24 cellular contexts compared by ENCODE assay signal in the genomic region with DNA sequence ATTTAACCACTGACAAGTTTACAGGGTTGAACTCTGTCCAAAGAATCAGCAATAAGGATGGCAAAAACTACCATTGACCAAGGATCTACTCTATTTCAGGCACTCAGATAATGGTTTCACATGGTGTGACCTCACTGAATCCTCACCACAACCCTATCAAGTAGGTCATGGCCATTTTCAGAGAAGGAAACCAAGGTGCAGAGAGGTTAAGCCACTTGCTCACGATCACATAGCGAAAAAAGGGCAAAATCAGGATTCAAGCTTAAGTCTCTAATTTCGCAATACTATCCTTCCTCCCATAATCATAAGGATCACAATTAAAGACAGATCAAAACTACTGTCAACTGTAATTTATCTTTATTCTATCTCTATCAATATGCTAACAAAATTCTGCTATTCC.
A peak's percentile ranks its signal among the peaks of the same experiment; 100 is the strongest.
DNase-seq lines count a peak whose midpoint lies in the region; ATAC-seq and TF ChIP-seq lines count a peak whose summit lies in the region.
"Had no signal": no experiment of that assay in that cellular context is flagged by ENCODE, and none has a peak within 500 bp of the region (broad histone marks: within the 10 kb centered on the region; RNA-seq: fewer than 3 reads in every experiment).

No MANE protein-coding gene starts in this region.

- CTCF ChIA-PET in activated CD4-positive, alpha-beta T cell treated with anti-CD3 and anti-CD28 coated beads, Interleukin-2, amount 10 ng/mL, durations not matched to agents 7 days and 5 days (lab: Charles Lee) = interaction anchor here (0.6 kb wide), 1 partner anchor 385 kb away, joined by 3 read pairs; no protein-coding TSS in a partner anchor

- ATAC-seq in DND-41 (ENCODE audit: insufficient read depth, low read depth) = no peak
- ATAC-seq: GM12878, GM23338, Right ventricle myocardium inferior, SK-N-SH treated with all-trans-retinoic acid at 6 μM for 48 hours had no signal

- TF ChIP-seq CTCF in DND-41 (IDR thresholded peaks at IDR 0.05; ENCODE audit: borderline replicate concordance, extremely low read depth, low read length, poor library complexity, severe bottlenecking) (no peak), Loucy (conservative IDR thresholded peaks at IDR 0.05; ENCODE audit: low read length) (no peak), osteoblast (IDR thresholded peaks at IDR 0.05; ENCODE audit: extremely low read depth, low read depth, low read length) (no peak)

- H3K27ac ChIP-seq in DND-41 (ENCODE audit: low read length) = peak overlapping the region; percentile 98
- no peak overlapping the region for H3K27ac ChIP-seq in osteoblast (ENCODE audit: low read depth, low read length)
- H3K27ac ChIP-seq: PC-9, SJCRH30 had no signal

- no peaks in the 10 kb centered on the region for H3K27me3 Mint-ChIP-seq in activated CD4-positive, alpha-beta T cell treated with anti-CD3 and anti-CD28 coated beads, Interleukin-2, amount 10 ng/mL, durations not matched to agents 7 days and 5 days
- H3K27me3 Mint-ChIP-seq: CD4-positive, alpha-beta memory T cell had no signal

- H3K79me2 ChIP-seq in DND-41 (ENCODE audit: insufficient read depth, low read length) (no peaks in the 10 kb centered on the region), Loucy (ENCODE audit: insufficient read depth, low read length) (no peaks in the 10 kb centered on the region), osteoblast (ENCODE audit: insufficient read depth, low read length) (no peaks in the 10 kb centered on the region)

- H3K4me1 Mint-ChIP-seq in activated CD4-positive, alpha-beta T cell treated with anti-CD3 and anti-CD28 coated beads, Interleukin-2, amount 10 ng/mL, durations not matched to agents 7 days and 5 days = peaks cover 39% of the 10 kb centered on the region
- H3K4me1 Mint-ChIP-seq: GM23338, H9 had no signal

- H4K20me1 ChIP-seq in DND-41 (ENCODE audit: insufficient read depth, low read length) = no peaks in the 10 kb centered on the region
- no peaks in the 10 kb centered on the region for H4K20me1 ChIP-seq in Loucy (ENCODE audit: insufficient read depth, low read length, poor library complexity, severe bottlenecking)
- no peaks in the 10 kb centered on the region for H4K20me1 ChIP-seq in osteoblast (ENCODE audit: insufficient read depth, low read length)

- H3K4me1 ChIP-seq in DND-41 (ENCODE audit: insufficient read depth, low read length) (peaks cover 51% of the 10 kb centered on the region), Loucy (ENCODE audit: insufficient read depth, low read length, poor library complexity, severe bottlenecking) (peaks cover 58% of the 10 kb centered on the region), osteoblast (ENCODE audit: insufficient read depth, low read length) (no peaks in the 10 kb centered on the region)
- H3K4me1 ChIP-seq: SJCRH30 had no signal

- peaks cover 16% of the 10 kb centered on the region for H3K36me3 Mint-ChIP-seq in activated CD4-positive, alpha-beta T cell treated with anti-CD3 and anti-CD28 coated beads, Interleukin-2, amount 10 ng/mL, durations not matched to agents 7 days and 5 days (ENCODE audit: low read depth)

- H3K4me3 Mint-ChIP-seq in activated CD4-positive, alpha-beta T cell treated with anti-CD3 and anti-CD28 coated beads, Interleukin-2, amount 10 ng/mL, durations not matched to agents 7 days and 5 days = no peak overlapping the region
- H3K4me3 Mint-ChIP-seq: GM23338, H9 had no signal

- peak overlapping the region; percentile 51; the same call in 1 of the 2 replicates for H3K9ac ChIP-seq in DND-41 (ENCODE audit: low read depth, low read length)
- H3K9ac ChIP-seq in Loucy (ENCODE audit: low read depth, low read length, poor library complexity, severe bottlenecking) = peak overlapping the region; percentile 68

- POLR2A ChIA-PET in activated CD4-positive, alpha-beta T cell treated with anti-CD3 and anti-CD28 coated beads, Interleukin-2, amount 10 ng/mL, durations not matched to agents 7 days and 5 days (lab: Charles Lee) = no interaction called here

- peaks cover 10% of the 10 kb centered on the region for H3K9me3 Mint-ChIP-seq in activated CD4-positive, alpha-beta T cell treated with anti-CD3 and anti-CD28 coated beads, Interleukin-2, amount 10 ng/mL, durations not matched to agents 7 days and 5 days
- H3K9me3 Mint-ChIP-seq: CD4-positive, alpha-beta memory T cell had no signal

- peaks cover 12% of the 10 kb centered on the region for H3F3A ChIP-seq in Loucy (ENCODE audit: low read depth)

- H3K4me3 ChIP-seq in DND-41 (ENCODE audit: low read depth in 1 of 2, low read length in 2 of 2) (no peak overlapping the region), Loucy (ENCODE audit: low read length, poor library complexity, severe bottlenecking) (peak overlapping the region; percentile 38), osteoblast (ENCODE audit: insufficient read depth, low read length) (no peak overlapping the region)
- H3K4me3 ChIP-seq: GM12878, GM23338, PC-9, SJCRH30 had no signal

- H3K9me3 ChIP-seq in DND-41 (ENCODE audit: insufficient read depth, low read length, severe bottlenecking) (peaks cover 7% of the 10 kb centered on the region), Loucy (ENCODE audit: insufficient read depth, low read depth, low read length) (no peaks in the 10 kb centered on the region), osteoblast (ENCODE audit: low read depth, low read length) (no peaks in the 10 kb centered on the region)
- H3K9me3 ChIP-seq: SJCRH30 had no signal

- no peaks in the 10 kb centered on the region for H3K27me3 ChIP-seq in DND-41 (ENCODE audit: insufficient read depth, low read length, poor library complexity)
- H3K27me3 ChIP-seq in Loucy (ENCODE audit: insufficient read depth, low read length, poor library complexity, severe bottlenecking) = no peaks in the 10 kb centered on the region
- H3K27me3 ChIP-seq in osteoblast (ENCODE audit: insufficient read depth, low read length) = no peaks in the 10 kb centered on the region
- H3K27me3 ChIP-seq: SJCRH30 had no signal

- DNase-seq in activated CD4-positive, alpha-beta T cell treated with anti-CD3 and anti-CD28 coated beads, Interleukin-2, amount 10 ng/mL, durations not matched to agents 7 days and 5 days = no peak
- DNase-seq in activated CD4-positive, alpha-beta T cell treated with anti-CD3 and anti-CD28 coated beads, Interleukin-2, amount 50 U/mL, for 1 hour = no peak
- DNase-seq in DND-41 (no peak), osteoblast (ENCODE audit: insufficient read length, low spot score, missing footprints) (peak; percentile 21), AG08395 (ENCODE audit: low spot score) (no peak), DMS79 (lab: John Stamatoyannopoulos, UW) (no peak)
- DNase-seq: C1 segment of cervical spinal cord; CD4-positive, alpha-beta memory T cell; COR-L47; DMS53; EL; GDM1; H9; Kasumi-1; NCI-H2029 treated with DMSO at 0.1 percent for 48 hours; NCI-H446 treated with DMSO at 0.1 percent for 48 hours; NCI-H526; PC-9; SJCRH30 had no signal

- no peaks in the 10 kb centered on the region for H3K36me3 ChIP-seq in DND-41 (ENCODE audit: insufficient read depth, low read length)
- H3K36me3 ChIP-seq in Loucy (ENCODE audit: insufficient read depth, low read length) = no peaks in the 10 kb centered on the region
- no peaks in the 10 kb centered on the region for H3K36me3 ChIP-seq in osteoblast (ENCODE audit: insufficient read depth, low read length)
- H3K36me3 ChIP-seq: SJCRH30 had no signal

- no peak overlapping the region for H3K4me2 ChIP-seq in DND-41 (ENCODE audit: insufficient read depth, low read length)
- peak overlapping the region; percentile 28 for H3K4me2 ChIP-seq in Loucy (ENCODE audit: low read depth, low read length, poor library complexity, severe bottlenecking)
- H3K4me2 ChIP-seq in osteoblast (ENCODE audit: insufficient read depth, low read length) = no peak overlapping the region
- H3K4me2 ChIP-seq: GM23338, PC-9 had no signal

- H2AFZ ChIP-seq in DND-41 (ENCODE audit: low read depth, low read length) (peak overlapping the region; percentile 8; the same call in 1 of the 2 replicates), Loucy (ENCODE audit: low read length) (no peak overlapping the region), osteoblast (ENCODE audit: low read length) (no peak overlapping the region)
- H2AFZ ChIP-seq: GM23338, PC-9 had no signal

- peak overlapping the region; percentile 76 for H3K27ac Mint-ChIP-seq in activated CD4-positive, alpha-beta T cell treated with anti-CD3 and anti-CD28 coated beads, Interleukin-2, amount 10 ng/mL, durations not matched to agents 7 days and 5 days
- H3K27ac Mint-ChIP-seq: GM23338 had no signal

- no peaks in the 10 kb centered on the region for H3K9me2 ChIP-seq in Loucy (replicated peaks; ENCODE audit: low read depth, low read length)
